ENCODE assay signal across 32 cellular contexts in the genomic region with DNA sequence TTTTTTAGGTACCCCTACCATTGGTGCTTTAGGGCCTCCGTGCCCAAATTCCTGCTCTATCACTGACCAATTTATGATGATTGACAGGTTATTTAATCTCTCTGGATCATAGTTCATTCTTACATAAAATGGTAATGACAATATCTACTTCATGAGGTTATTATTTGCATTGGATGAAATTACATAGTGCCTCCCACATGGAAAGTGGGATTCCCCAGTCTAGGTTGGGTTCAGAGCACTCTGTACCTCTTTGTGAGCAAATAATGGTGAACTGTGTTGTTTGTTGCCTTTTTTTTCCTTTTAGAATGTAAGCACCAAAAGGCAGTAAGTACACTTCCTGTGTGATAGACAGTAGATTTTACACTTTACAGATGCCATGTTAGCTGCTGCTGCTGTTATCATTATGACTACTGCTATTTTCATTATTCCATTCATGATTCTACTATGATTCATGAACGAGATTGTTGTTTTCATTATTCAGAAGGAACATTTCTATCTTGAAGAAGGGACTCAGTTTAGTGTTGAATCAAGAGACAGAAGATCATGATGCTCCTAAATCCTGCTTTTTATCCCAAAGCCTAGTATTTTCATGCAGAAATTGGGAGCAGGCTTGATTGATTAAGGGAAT.
DNase-seq lines count a peak whose midpoint lies in the region; ATAC-seq, FAIRE-seq and TF ChIP-seq lines count a peak whose summit lies in the region.
"Had no signal": no experiment of that assay in that cellular context is flagged by ENCODE, and none has a peak within 500 bp of the region (broad histone marks: within the 10 kb centered on the region; RNA-seq: fewer than 3 reads in every experiment).

No MANE protein-coding gene starts in this region.

- peaks cover 12% of the 10 kb centered on the region for H3K9me3 Mint-ChIP-seq in activated CD4-positive, alpha-beta memory T cell treated with anti-CD3 and anti-CD28 coated beads for 36 hours
- peaks cover 4% of the 10 kb centered on the region for H3K9me3 Mint-ChIP-seq in activated CD4-positive, alpha-beta memory T cell treated with anti-CD3 and anti-CD28 coated beads, Interleukin-2, amount 10 ng/mL, durations not matched to agents 7 days and 5 days
- no peaks in the 10 kb centered on the region for H3K9me3 Mint-ChIP-seq in MCF 10A (ENCODE audit: unreplicated experiment)

- peak overlapping the region; percentile 31 for H3K27ac Mint-ChIP-seq in activated CD4-positive, alpha-beta memory T cell treated with anti-CD3 and anti-CD28 coated beads for 36 hours
- H3K27ac Mint-ChIP-seq in activated CD4-positive, alpha-beta memory T cell treated with anti-CD3 and anti-CD28 coated beads, Interleukin-2, amount 10 ng/mL, durations not matched to agents 7 days and 5 days: no peak overlapping the region
- H3K27ac Mint-ChIP-seq in MCF 10A (ENCODE audit: low read depth, unreplicated experiment): no peak overlapping the region
- H3K27ac Mint-ChIP-seq: activated naive CD8-positive, alpha-beta T cell treated with anti-CD3 and anti-CD28 coated beads, Interleukin-2, amount 10 ng/mL, durations not matched to agents 7 days and 5 days; CD4-positive, alpha-beta T cell; naive thymus-derived CD4-positive, alpha-beta T cell; stimulated activated naive B cell treated with anti-CD40 and anti-IgM and Interleukin-4, amounts not matched to agents 10 μg/mL and 1 μg/mL and 100 μg/mL, for 72 hours had no signal

- peaks cover 21% of the 10 kb centered on the region for H3K4me1 ChIP-seq in skeletal muscle satellite cell (ENCODE audit: control insufficient read depth, insufficient read depth, low read length)
- H3K4me1 ChIP-seq: upper lobe of right lung had no signal

- H3K4me3 ChIP-seq in LNCaP clone FGC (ENCODE audit: low read depth, low read length) (no peak overlapping the region), choroid plexus epithelial cell (ENCODE audit: low read depth, low read length) (no peak overlapping the region), skeletal muscle satellite cell (ENCODE audit: low read length) (peak overlapping the region; percentile 33)
- H3K4me3 ChIP-seq: esophagus muscularis mucosa, lung, psoas muscle, SJSA1, upper lobe of right lung had no signal

- H3K9me3 ChIP-seq in skeletal muscle satellite cell (replicated peaks; ENCODE audit: low read length): no peaks in the 10 kb centered on the region
- H3K9me3 ChIP-seq: esophagus muscularis mucosa, psoas muscle, SJSA1, upper lobe of right lung had no signal

- CTCF ChIA-PET in activated CD4-positive, alpha-beta memory T cell treated with anti-CD3 and anti-CD28 coated beads for 36 hours (lab: Charles Lee): interaction anchor here (0.5 kb wide), 1 partner anchor 114 kb away, joined by 3 read pairs; a partner anchor contains a TSS
- CTCF ChIA-PET in activated CD4-positive, alpha-beta memory T cell treated with anti-CD3 and anti-CD28 coated beads, Interleukin-2, amount 10 ng/mL, durations not matched to agents 7 days and 5 days (lab: Charles Lee): no interaction called here
- CTCF ChIA-PET in MCF 10A (lab: Yijun Ruan, JAX): interaction anchor here (0.6 to 1.4 kb wide), 2 partner anchors 9 to 85 kb away, joined by 3 to 4 read pairs; no protein-coding TSS in a partner anchor

- no peak for DNase-seq in activated CD4-positive, alpha-beta memory T cell treated with anti-CD3 and anti-CD28 coated beads for 36 hours
- no peak for DNase-seq in activated CD4-positive, alpha-beta memory T cell treated with anti-CD3 and anti-CD28 coated beads, Interleukin-2, amount 10 ng/mL, durations not matched to agents 7 days and 5 days
- DNase-seq in LNCaP clone FGC (ENCODE audit: low read depth) (peak; percentile 61), choroid plexus epithelial cell (ENCODE audit: low read depth) (peak; percentile 37), RCC 7860 (ENCODE audit: low spot score) (no peak), MCF 10A (ENCODE audit: unreplicated experiment) (no peak)
- DNase-seq: activated CD4-positive, alpha-beta T cell treated with anti-CD3 and anti-CD28 coated beads for 4 hours; activated gamma-delta T cell; activated naive CD8-positive, alpha-beta T cell treated with anti-CD3 and anti-CD28 coated beads, Interleukin-2, amount 10 ng/mL, durations not matched to agents 7 days and 5 days; AML-193; CD4-positive, alpha-beta T cell; dermis blood vessel endothelial cell; H7; Kasumi-1; naive thymus-derived CD4-positive, alpha-beta T cell; NCI-H146; nucleus accumbens; psoas muscle; RPMI8226; stimulated activated naive B cell treated with anti-CD40 and anti-IgM and Interleukin-4, amounts not matched to agents 10 μg/mL and 1 μg/mL and 100 μg/mL, for 72 hours; substantia nigra; T-helper 9 cell; upper lobe of right lung had no signal

- no peak for ATAC-seq in GM21529 (IDR thresholded peaks at IDR 0.05; ENCODE audit: unreplicated experiment)
- ATAC-seq: naive thymus-derived CD4-positive, alpha-beta T cell; psoas muscle; stimulated activated naive B cell treated with anti-CD40 and anti-IgM and Interleukin-4, amounts not matched to agents 10 μg/mL and 1 μg/mL and 100 μg/mL, for 72 hours; upper lobe of right lung had no signal

- peak overlapping the region; percentile 13 for H3K9ac ChIP-seq in skeletal muscle satellite cell (ENCODE audit: low read depth, low read length)

- no peak for FAIRE-seq in RCC 7860 (lab: Jason Lieb, UNC)
- FAIRE-seq: A204.1, frontal cortex, GM18507 had no signal

- BruUV-seq in MCF 10A (replicated peaks; lab: Mats Ljungman, UMichigan): no TSS peak

- peaks cover 13% of the 10 kb centered on the region for H3K4me1 Mint-ChIP-seq in activated CD4-positive, alpha-beta memory T cell treated with anti-CD3 and anti-CD28 coated beads for 36 hours (ENCODE audit: low read depth)
- H3K4me1 Mint-ChIP-seq in activated CD4-positive, alpha-beta memory T cell treated with anti-CD3 and anti-CD28 coated beads, Interleukin-2, amount 10 ng/mL, durations not matched to agents 7 days and 5 days: peaks cover 2% of the 10 kb centered on the region
- H3K4me1 Mint-ChIP-seq in MCF 10A (ENCODE audit: insufficient read depth, unreplicated experiment): no peaks in the 10 kb centered on the region
- H3K4me1 Mint-ChIP-seq: activated naive CD8-positive, alpha-beta T cell treated with anti-CD3 and anti-CD28 coated beads, Interleukin-2, amount 10 ng/mL, durations not matched to agents 7 days and 5 days; central memory CD8-positive, alpha-beta T cell; naive thymus-derived CD4-positive, alpha-beta T cell; stimulated activated naive B cell treated with anti-CD40 and anti-IgM and Interleukin-4, amounts not matched to agents 10 μg/mL and 1 μg/mL and 100 μg/mL, for 72 hours had no signal

- POLR2A ChIA-PET in activated CD4-positive, alpha-beta memory T cell treated with anti-CD3 and anti-CD28 coated beads for 36 hours (lab: Charles Lee): no interaction called here
- POLR2A ChIA-PET in activated CD4-positive, alpha-beta memory T cell treated with anti-CD3 and anti-CD28 coated beads, Interleukin-2, amount 10 ng/mL, durations not matched to agents 7 days and 5 days (lab: Charles Lee): no interaction called here
- POLR2A ChIA-PET in MCF 10A (lab: Yijun Ruan, JAX): interaction anchor here (0.6 kb wide), 1 partner anchor 27 kb away, joined by 3 read pairs; no protein-coding TSS in a partner anchor

- no peak overlapping the region for H3K4me3 Mint-ChIP-seq in activated CD4-positive, alpha-beta memory T cell treated with anti-CD3 and anti-CD28 coated beads for 36 hours
- no peak overlapping the region for H3K4me3 Mint-ChIP-seq in activated CD4-positive, alpha-beta memory T cell treated with anti-CD3 and anti-CD28 coated beads, Interleukin-2, amount 10 ng/mL, durations not matched to agents 7 days and 5 days
- no peak overlapping the region for H3K4me3 Mint-ChIP-seq in MCF 10A (ENCODE audit: unreplicated experiment)
- H3K4me3 Mint-ChIP-seq: activated naive CD8-positive, alpha-beta T cell treated with anti-CD3 and anti-CD28 coated beads, Interleukin-2, amount 10 ng/mL, durations not matched to agents 7 days and 5 days; CD4-positive, alpha-beta T cell; central memory CD8-positive, alpha-beta T cell; naive thymus-derived CD4-positive, alpha-beta T cell; stimulated activated naive B cell treated with anti-CD40 and anti-IgM and Interleukin-4, amounts not matched to agents 10 μg/mL and 1 μg/mL and 100 μg/mL, for 72 hours had no signal

- no peaks in the 10 kb centered on the region for H3K27me3 ChIP-seq in skeletal muscle satellite cell (ENCODE audit: control insufficient read depth, insufficient read depth, low read length)
- H3K27me3 ChIP-seq: esophagus muscularis mucosa, SJSA1, upper lobe of right lung had no signal

- H3K27me3 Mint-ChIP-seq in activated CD4-positive, alpha-beta memory T cell treated with anti-CD3 and anti-CD28 coated beads for 36 hours: no peaks in the 10 kb centered on the region
- no peaks in the 10 kb centered on the region for H3K27me3 Mint-ChIP-seq in activated CD4-positive, alpha-beta memory T cell treated with anti-CD3 and anti-CD28 coated beads, Interleukin-2, amount 10 ng/mL, durations not matched to agents 7 days and 5 days
- no peaks in the 10 kb centered on the region for H3K27me3 Mint-ChIP-seq in MCF 10A (ENCODE audit: insufficient read depth, unreplicated experiment)
- H3K27me3 Mint-ChIP-seq: activated naive CD8-positive, alpha-beta T cell treated with anti-CD3 and anti-CD28 coated beads, Interleukin-2, amount 10 ng/mL, durations not matched to agents 7 days and 5 days; CD4-positive, alpha-beta T cell; central memory CD8-positive, alpha-beta T cell; naive thymus-derived CD4-positive, alpha-beta T cell; stimulated activated naive B cell treated with anti-CD40 and anti-IgM and Interleukin-4, amounts not matched to agents 10 μg/mL and 1 μg/mL and 100 μg/mL, for 72 hours had no signal

- peak overlapping the region; percentile 70 for H3K4me2 ChIP-seq in skeletal muscle satellite cell (ENCODE audit: low read length)

- intact Hi-C loops in activated CD4-positive, alpha-beta memory T cell treated with anti-CD3 and anti-CD28 coated beads for 36 hours (cut with micrococcal nuclease): loop anchor here (1.0 kb wide), 1 partner anchor 17 kb away; no protein-coding TSS in a partner anchor
- intact Hi-C loops in MCF 10A (cut with micrococcal nuclease): no loop called here

- H3K36me3 Mint-ChIP-seq in activated CD4-positive, alpha-beta memory T cell treated with anti-CD3 and anti-CD28 coated beads for 36 hours: peaks cover 50% of the 10 kb centered on the region
- peaks cover 22% of the 10 kb centered on the region for H3K36me3 Mint-ChIP-seq in activated CD4-positive, alpha-beta memory T cell treated with anti-CD3 and anti-CD28 coated beads, Interleukin-2, amount 10 ng/mL, durations not matched to agents 7 days and 5 days (ENCODE audit: low read depth)
- H3K36me3 Mint-ChIP-seq in MCF 10A (ENCODE audit: insufficient read depth, unreplicated experiment): peaks cover 17% of the 10 kb centered on the region

- TF ChIP-seq CTCF in LNCaP clone FGC (IDR thresholded peaks at IDR 0.05; ENCODE audit: control insufficient read depth, extremely low read depth, insufficient read depth) (no peak), choroid plexus epithelial cell (conservative IDR thresholded peaks at IDR 0.05; ENCODE audit: low read depth, low read length) (no peak), MCF 10A (IDR thresholded peaks at IDR 0.05; ENCODE audit: unreplicated experiment) (no peak)

- H3K36me3 ChIP-seq in skeletal muscle satellite cell (ENCODE audit: insufficient read depth, low read length): no peaks in the 10 kb centered on the region

Comparison
In these comparisons a context has a peak if more than half of its experiments do, and no peak if none do; other contexts are left out.
1. DNase-seq: peak in LNCaP clone FGC (single experiment) and choroid plexus epithelial cell (single experiment); none in activated CD4-positive, alpha-beta memory T cell treated with anti-CD3 and anti-CD28 coated beads for 36 hours (single experiment), activated CD4-positive, alpha-beta memory T cell treated with anti-CD3 and anti-CD28 coated beads, Interleukin-2, amount 10 ng/mL, durations not matched to agents 7 days and 5 days (single experiment), RCC 7860 (single experiment) and MCF 10A (single experiment).